17 cellular contexts compared by ENCODE assay signal in the genomic region with DNA sequence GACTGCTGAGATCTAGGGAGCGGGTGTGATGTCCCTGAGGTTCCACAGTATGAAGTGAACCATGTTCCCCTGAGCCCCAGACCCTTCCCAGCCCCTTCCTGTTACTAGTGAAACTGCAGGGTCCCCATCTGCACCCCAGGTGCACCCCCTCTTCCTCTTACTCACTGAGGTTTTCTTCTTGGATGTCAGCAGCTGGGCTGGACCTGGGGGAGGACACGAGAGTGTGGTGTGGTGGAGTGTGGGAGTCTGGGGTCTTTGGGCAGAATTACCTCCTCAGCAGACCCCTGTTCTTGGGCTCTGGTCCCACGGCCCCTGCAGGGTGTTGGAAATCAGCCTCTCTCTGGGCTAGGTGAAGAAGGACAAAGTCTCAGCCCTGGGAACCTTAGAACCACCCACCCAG. TPM values are rescaled to one million over a fixed set of nuclear protein-coding genes. Genes with fewer than 3 reads are reported as not detected.
DNase-seq lines count a peak whose midpoint lies in the region; TF ChIP-seq lines count a peak whose summit lies in the region.
"Had no signal": no experiment of that assay in that cellular context is flagged by ENCODE, and none has a peak within 500 bp of the region (broad histone marks: within the 10 kb centered on the region; RNA-seq: fewer than 3 reads in every experiment).

No MANE protein-coding gene starts in this region.

- H3K4me1 Mint-ChIP-seq in activated T-helper 1 cell treated with anti-CD3 and anti-CD28 coated beads, Interleukin-12 subunit alpha, Interleukin-12 subunit beta, Interleukin-2, Interleukin-4 antibody, amounts not matched to agents 30 ng/mL and 10 ng/mL and 1 ng/mL, durations not matched to agents 14 hours and 24 hours and 36 hours (ENCODE audit: low read depth): peaks cover 12% of the 10 kb centered on the region
- H3K4me1 Mint-ChIP-seq: GM23338 had no signal

- no peak for TF ChIP-seq EP300 in esophagus muscularis mucosa (IDR thresholded peaks at IDR 0.05)
- TF ChIP-seq EP300 in suprapubic skin (IDR thresholded peaks at IDR 0.05): no peak
- no peak for TF ChIP-seq EP300 in sigmoid colon (IDR thresholded peaks at IDR 0.05)

- no peak for TF ChIP-seq POLR2A in esophagus muscularis mucosa (IDR thresholded peaks at IDR 0.05; ENCODE audit: low read depth)
- TF ChIP-seq POLR2A in suprapubic skin (IDR thresholded peaks at IDR 0.05): no peak
- no peak for TF ChIP-seq POLR2A in sigmoid colon (IDR thresholded peaks at IDR 0.05)

- H3K36me3 Mint-ChIP-seq in activated T-helper 1 cell treated with anti-CD3 and anti-CD28 coated beads, Interleukin-12 subunit alpha, Interleukin-12 subunit beta, Interleukin-2, Interleukin-4 antibody, amounts not matched to agents 30 ng/mL and 10 ng/mL and 1 ng/mL, durations not matched to agents 14 hours and 24 hours and 36 hours (ENCODE audit: low read depth): no peaks in the 10 kb centered on the region

- no peak overlapping the region for H3K4me3 ChIP-seq in BLaER1
- H3K4me3 ChIP-seq in esophagus muscularis mucosa: no peak overlapping the region
- H3K4me3 ChIP-seq in suprapubic skin: no peak overlapping the region
- no peak overlapping the region for H3K4me3 ChIP-seq in sigmoid colon
- H3K4me3 ChIP-seq: GM23338 had no signal

- 74% methylated on average over 3 of the region's 3 CpGs for WGBS in esophagus muscularis mucosa
- 63% methylated on average over 3 of the region's 3 CpGs for WGBS in suprapubic skin
- WGBS in sigmoid colon, 2 donors: 58 to 71% methylated on average over 3 of the region's 3 CpGs

- TF ChIP-seq CTCF in esophagus muscularis mucosa (IDR thresholded peaks at IDR 0.05): no peak
- no peak for TF ChIP-seq CTCF in suprapubic skin (IDR thresholded peaks at IDR 0.05)
- no peak for TF ChIP-seq CTCF in sigmoid colon (IDR thresholded peaks at IDR 0.05)

- H4K20me1 ChIP-seq in BLaER1: no peaks in the 10 kb centered on the region

- H3K4me1 ChIP-seq in BLaER1 (peaks cover 50% of the 10 kb centered on the region), esophagus muscularis mucosa (no peaks in the 10 kb centered on the region), suprapubic skin (peaks cover 3% of the 10 kb centered on the region), sigmoid colon (no peaks in the 10 kb centered on the region)
- H3K4me1 ChIP-seq: Caco-2 had no signal

- H3K27me3 ChIP-seq in BLaER1 (no peaks in the 10 kb centered on the region), esophagus muscularis mucosa (peaks cover 0 to 28% (median 0%) of the 10 kb centered on the region in 4 donors), suprapubic skin (peaks cover 10% of the 10 kb centered on the region), sigmoid colon (peaks cover 0 to 12% (median 5%) of the 10 kb centered on the region in 3 donors)

- no peaks in the 10 kb centered on the region for H3K9me3 ChIP-seq in BLaER1
- H3K9me3 ChIP-seq in esophagus muscularis mucosa: no peaks in the 10 kb centered on the region
- H3K9me3 ChIP-seq in suprapubic skin: no peaks in the 10 kb centered on the region
- no peaks in the 10 kb centered on the region for H3K9me3 ChIP-seq in sigmoid colon
- H3K9me3 ChIP-seq: Caco-2 had no signal

- H3K27ac ChIP-seq in BLaER1 (peak overlapping the region; percentile 56; the same call in 1 of the 2 replicates), esophagus muscularis mucosa (replicated peaks in 1 of 4) (no peak overlapping the region), suprapubic skin (no peak overlapping the region), sigmoid colon (no peak overlapping the region)

- no peak overlapping the region for H3K9ac ChIP-seq in BLaER1

- peak overlapping the region; percentile 70 for H3K4me2 ChIP-seq in BLaER1
- H3K4me2 ChIP-seq: GM23338 had no signal

- no peak overlapping the region for H3K27ac Mint-ChIP-seq in activated T-helper 1 cell treated with anti-CD3 and anti-CD28 coated beads, Interleukin-12 subunit alpha, Interleukin-12 subunit beta, Interleukin-2, Interleukin-4 antibody, amounts not matched to agents 30 ng/mL and 10 ng/mL and 1 ng/mL, durations not matched to agents 14 hours and 24 hours and 36 hours
- H3K27ac Mint-ChIP-seq: CD4-positive, alpha-beta T cell; GM23338 had no signal

- H3K27me3 Mint-ChIP-seq in activated T-helper 1 cell treated with anti-CD3 and anti-CD28 coated beads, Interleukin-12 subunit alpha, Interleukin-12 subunit beta, Interleukin-2, Interleukin-4 antibody, amounts not matched to agents 30 ng/mL and 10 ng/mL and 1 ng/mL, durations not matched to agents 14 hours and 24 hours and 36 hours (ENCODE audit: insufficient read depth): peaks cover 4% of the 10 kb centered on the region
- H3K27me3 Mint-ChIP-seq: CD4-positive, alpha-beta T cell had no signal

- H3K36me3 ChIP-seq in BLaER1 (no peaks in the 10 kb centered on the region), esophagus muscularis mucosa (no peaks in the 10 kb centered on the region), suprapubic skin (no peaks in the 10 kb centered on the region), sigmoid colon (no peaks in the 10 kb centered on the region)

- no peak overlapping the region for H3K4me3 Mint-ChIP-seq in activated T-helper 1 cell treated with anti-CD3 and anti-CD28 coated beads, Interleukin-12 subunit alpha, Interleukin-12 subunit beta, Interleukin-2, Interleukin-4 antibody, amounts not matched to agents 30 ng/mL and 10 ng/mL and 1 ng/mL, durations not matched to agents 14 hours and 24 hours and 36 hours
- H3K4me3 Mint-ChIP-seq: CD4-positive, alpha-beta T cell; GM23338 had no signal

- no peaks in the 10 kb centered on the region for H3K9me3 Mint-ChIP-seq in activated T-helper 1 cell treated with anti-CD3 and anti-CD28 coated beads, Interleukin-12 subunit alpha, Interleukin-12 subunit beta, Interleukin-2, Interleukin-4 antibody, amounts not matched to agents 30 ng/mL and 10 ng/mL and 1 ng/mL, durations not matched to agents 14 hours and 24 hours and 36 hours
- H3K9me3 Mint-ChIP-seq: CD4-positive, alpha-beta T cell; GM23338 had no signal

- DNase-seq in UCSD-AML1 (lab: John Stamatoyannopoulos, UW; ENCODE audit: unreplicated experiment): peak; percentile 24
- peak; percentile 81 for DNase-seq in esophagus muscularis mucosa (ENCODE audit: extremely low spot score)
- DNase-seq in suprapubic skin (ENCODE audit: low spot score in 2 of 2): peak; percentile 16 to 53
- no peak for DNase-seq in sigmoid colon
- DNase-seq in amygdala (lab: John Stamatoyannopoulos, UW): no peak
- no peak for DNase-seq in activated T-helper 1 cell treated with anti-CD3 and anti-CD28 coated beads, Interleukin-12 subunit alpha, Interleukin-12 subunit beta, Interleukin-2, Interleukin-4 antibody, amounts not matched to agents 30 ng/mL and 10 ng/mL and 1 ng/mL, durations not matched to agents 14 hours and 24 hours and 36 hours (ENCODE audit: low spot score)
- DNase-seq: 8988T; C1 segment of cervical spinal cord; Caco-2; CD4-positive, alpha-beta T cell; GDM1; HCEC 1CT had no signal

- intact Hi-C loops in esophagus muscularis mucosa (cut with DNase I) (loop anchor here (2.0 kb wide), 1 partner anchor 23 kb away; a partner anchor contains a TSS), sigmoid colon (cut with DNase I) (loop anchor here (2.0 kb wide), 1 partner anchor 23 kb away; a partner anchor contains a TSS)
- intact Hi-C loops in activated T-helper 1 cell treated with anti-CD3 and anti-CD28 coated beads, Interleukin-12 subunit alpha, Interleukin-12 subunit beta, Interleukin-2, Interleukin-4 antibody, amounts not matched to agents 30 ng/mL and 10 ng/mL and 1 ng/mL, durations not matched to agents 14 hours and 24 hours and 36 hours (cut with micrococcal nuclease): loop anchor here (2.0 kb wide), 1 partner anchor 23 kb away; a partner anchor contains a TSS

RNA-seq across cellular contexts. Expression of a gene that starts 3.3 kb away (rescaled TPM):
- total RNA-seq in esophagus muscularis mucosa (1 to 10 TPM in 3 of 4 donors, under 1 TPM in 1; 0.86 to 2.9 (median 2.6) TPM), suprapubic skin (under 1 TPM in 1 of 4 donors, not detected in 3; 0.51 TPM), sigmoid colon (1 to 10 TPM; 1.8 to 3.2 (median 2.3) TPM)
- polyA plus RNA-seq in sigmoid colon: 1 to 10 TPM; 1.2 to 2.3 (median 1.5) TPM
- total RNA-seq in activated T-helper 1 cell treated with anti-CD3 and anti-CD28 coated beads, Interleukin-12 subunit alpha, Interleukin-12 subunit beta, Interleukin-2, Interleukin-4 antibody, amounts not matched to agents 30 ng/mL and 10 ng/mL and 1 ng/mL, durations not matched to agents 14 hours and 24 hours and 36 hours: 0.27 and 0.36 TPM in 2 replicates
- total RNA-seq: A673, Caco-2, GM23338, HT1080 had no signal
- polyA plus RNA-seq: AG04450, GM23338 had no signal

RNA-seq across cellular contexts. Expression of a gene that starts 11.1 kb away (rescaled TPM):
- total RNA-seq in esophagus muscularis mucosa (10 to 100 TPM; 16.6 to 26.6 (median 21.4) TPM), suprapubic skin (1 to 10 TPM in 2 of 4 donors, under 1 TPM in 2; 0.68 to 3.4 (median 2.0) TPM), sigmoid colon (10 to 100 TPM in 3 of 4 donors, 1 to 10 TPM in 1; 8.4 to 23.5 (median 11.7) TPM)
- 10 to 100 TPM in 1 of 3 donors, 1 to 10 TPM in 2; 2.2 to 27.0 (median 4.2) TPM for polyA plus RNA-seq in sigmoid colon
- total RNA-seq in activated T-helper 1 cell treated with anti-CD3 and anti-CD28 coated beads, Interleukin-12 subunit alpha, Interleukin-12 subunit beta, Interleukin-2, Interleukin-4 antibody, amounts not matched to agents 30 ng/mL and 10 ng/mL and 1 ng/mL, durations not matched to agents 14 hours and 24 hours and 36 hours: not detected in 2 replicates
- total RNA-seq: A673; Caco-2; CD4-positive, alpha-beta T cell; GM23338; HT1080 had no signal
- polyA plus RNA-seq: AG04450, GM23338 had no signal

RNA-seq across cellular contexts. Expression of a gene that starts 23.1 kb away (rescaled TPM):
- total RNA-seq in esophagus muscularis mucosa (10 to 100 TPM in 2 of 4 donors, 1 to 10 TPM in 2; 9.1 to 36.1 (median 11.3) TPM), suprapubic skin (1 to 10 TPM in 3 of 4 donors, under 1 TPM in 1; 0.34 to 5.7 (median 2.9) TPM), sigmoid colon (10 to 100 TPM; 12.5 to 19.3 (median 16.8) TPM)
- polyA plus RNA-seq in sigmoid colon: 1 to 10 TPM; 4.2 to 7.2 (median 4.9) TPM
- total RNA-seq in activated T-helper 1 cell treated with anti-CD3 and anti-CD28 coated beads, Interleukin-12 subunit alpha, Interleukin-12 subunit beta, Interleukin-2, Interleukin-4 antibody, amounts not matched to agents 30 ng/mL and 10 ng/mL and 1 ng/mL, durations not matched to agents 14 hours and 24 hours and 36 hours: 0.67 and 0.78 TPM in 2 replicates
- total RNA-seq: A673, Caco-2, GM23338, HT1080 had no signal
- polyA plus RNA-seq: AG04450, GM23338 had no signal

RNA-seq across cellular contexts. Expression of a gene that starts 35.0 kb away (rescaled TPM):
- 1 to 10 TPM; 2.1 to 5.6 (median 2.6) TPM for total RNA-seq in esophagus muscularis mucosa
- under 1 TPM in 3 of 4 donors, not detected in 1; 0.38 to 0.80 (median 0.64) TPM for total RNA-seq in suprapubic skin
- total RNA-seq in sigmoid colon: 1 to 10 TPM; 2.5 to 5.0 (median 3.5) TPM
- 1 to 10 TPM; 2.4 to 5.9 (median 5.5) TPM for polyA plus RNA-seq in sigmoid colon
- not detected in 2 replicates for total RNA-seq in activated T-helper 1 cell treated with anti-CD3 and anti-CD28 coated beads, Interleukin-12 subunit alpha, Interleukin-12 subunit beta, Interleukin-2, Interleukin-4 antibody, amounts not matched to agents 30 ng/mL and 10 ng/mL and 1 ng/mL, durations not matched to agents 14 hours and 24 hours and 36 hours
- total RNA-seq: A673, Caco-2, GM23338, HT1080 had no signal
- polyA plus RNA-seq: AG04450, GM23338 had no signal

RNA-seq across cellular contexts. Expression of a gene that starts 45.3 kb away (rescaled TPM):
- total RNA-seq in esophagus muscularis mucosa (1,000 to 10,000 TPM; 1,410 to 2,465 (median 1,750) TPM), suprapubic skin (1,000 to 10,000 TPM; 1,403 to 3,061 (median 2,817) TPM), sigmoid colon (1,000 to 10,000 TPM; 2,139 to 2,970 (median 2,693) TPM)
- polyA plus RNA-seq in sigmoid colon: 1,000 to 10,000 TPM; 3,254 to 5,599 (median 3,699) TPM
- 1,475 and 1,511 TPM in 2 replicates for total RNA-seq in activated T-helper 1 cell treated with anti-CD3 and anti-CD28 coated beads, Interleukin-12 subunit alpha, Interleukin-12 subunit beta, Interleukin-2, Interleukin-4 antibody, amounts not matched to agents 30 ng/mL and 10 ng/mL and 1 ng/mL, durations not matched to agents 14 hours and 24 hours and 36 hours

Comparison
In these comparisons a context has a peak if more than half of its experiments do, and no peak if none do; other contexts are left out.
1. DNase-seq: peak in UCSD-AML1 (single experiment), esophagus muscularis mucosa (single experiment) and suprapubic skin (2 of 2); none in sigmoid colon (single experiment), amygdala (0 of 56) and activated T-helper 1 cell treated with anti-CD3 and anti-CD28 coated beads, Interleukin-12 subunit alpha, Interleukin-12 subunit beta, Interleukin-2, Interleukin-4 antibody, amounts not matched to agents 30 ng/mL and 10 ng/mL and 1 ng/mL, durations not matched to agents 14 hours and 24 hours and 36 hours (single experiment).